11 cellular contexts compared by ENCODE assay signal in the genomic region with DNA sequence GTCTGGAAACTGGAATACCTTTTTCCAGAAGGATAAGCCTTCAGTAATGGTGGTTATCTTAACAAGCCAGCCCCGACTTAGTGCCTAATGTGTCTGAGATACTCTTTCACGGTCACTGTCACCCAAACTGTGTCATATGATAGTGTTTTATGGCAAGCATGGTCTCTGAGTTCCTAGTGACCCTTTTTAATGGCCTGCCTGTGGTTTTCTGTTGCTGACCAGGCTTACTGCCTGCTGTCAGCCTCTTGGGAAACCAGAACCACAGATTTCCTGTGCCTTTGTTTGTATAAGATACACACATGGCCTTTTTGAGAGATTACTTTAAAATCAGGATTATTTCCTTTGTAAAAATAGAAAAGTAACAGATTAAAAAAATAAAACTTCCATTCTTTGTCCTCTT. TPM values are rescaled to one million over a fixed set of nuclear protein-coding genes. Genes with fewer than 3 reads are reported as not detected.
DNase-seq lines count a peak whose midpoint lies in the region; ATAC-seq and TF ChIP-seq lines count a peak whose summit lies in the region.
"Had no signal": no experiment of that assay in that cellular context is flagged by ENCODE, and none has a peak within 500 bp of the region (broad histone marks: within the 10 kb centered on the region; RNA-seq: fewer than 3 reads in every experiment).

No MANE protein-coding gene starts in this region.

- H3K4me1 ChIP-seq in heart right ventricle (peaks cover 0 to 29% (median 0%) of the 10 kb centered on the region in 9 donors), right atrium auricular region (peaks cover 0 to 11% of the 10 kb centered on the region in 2 donors), SJCRH30 (peaks cover 26% of the 10 kb centered on the region), vagina (no peaks in the 10 kb centered on the region), tibial nerve (peaks cover 0 to 14% (median 2%) of the 10 kb centered on the region in 4 donors)
- H3K4me1 ChIP-seq: foreskin keratinocyte had no signal

- no peak overlapping the region for H3K4me3 ChIP-seq in heart right ventricle
- H3K4me3 ChIP-seq in right atrium auricular region = no peak overlapping the region
- no peak overlapping the region for H3K4me3 ChIP-seq in SJCRH30
- no peak overlapping the region for H3K4me3 ChIP-seq in fibroblast of villous mesenchyme (ENCODE audit: low read depth, low read length)
- H3K4me3 ChIP-seq in vagina = no peak overlapping the region
- H3K4me3 ChIP-seq in tibial nerve = no peak overlapping the region

- H3K4me3 Mint-ChIP-seq in type B pancreatic cell = no peak overlapping the region

- no peaks in the 10 kb centered on the region for H3K27me3 Mint-ChIP-seq in type B pancreatic cell

- intact Hi-C loops in heart right ventricle (cut with DNase I) (no loop called here), vagina (cut with DNase I) (no loop called here)

- H3K9me3 Mint-ChIP-seq in type B pancreatic cell = no peaks in the 10 kb centered on the region

- H3K36me3 Mint-ChIP-seq in type B pancreatic cell = peaks cover 20% of the 10 kb centered on the region

- H3K27ac Mint-ChIP-seq in type B pancreatic cell = peak overlapping the region; percentile 50

- H3K36me3 ChIP-seq in heart right ventricle (peaks cover 0 to 95% (median 4%) of the 10 kb centered on the region in 9 donors), right atrium auricular region (peaks cover 7% of the 10 kb centered on the region), SJCRH30 (no peaks in the 10 kb centered on the region), vagina (peaks cover 0 to 17% of the 10 kb centered on the region in 2 donors), tibial nerve (peaks cover 0 to 84% (median 7%) of the 10 kb centered on the region in 3 donors)

- H3K27ac ChIP-seq in heart right ventricle (peak overlapping the region in 5 of 10 donors; percentile 0 to 69 (median 24)), right atrium auricular region (no peak overlapping the region), SJCRH30 (no peak overlapping the region), vagina (no peak overlapping the region), tibial nerve (peak overlapping the region in 2 of 4 donors; percentile 31 to 63)
- H3K27ac ChIP-seq: foreskin keratinocyte had no signal

- TF ChIP-seq POLR2A in vagina (IDR thresholded peaks at IDR 0.05) (no peak), tibial nerve (IDR thresholded peaks at IDR 0.05) (no peak)

- H3K9me3 ChIP-seq in heart right ventricle = no peaks in the 10 kb centered on the region
- no peaks in the 10 kb centered on the region for H3K9me3 ChIP-seq in right atrium auricular region
- H3K9me3 ChIP-seq in SJCRH30 (replicated peaks) = no peaks in the 10 kb centered on the region
- no peaks in the 10 kb centered on the region for H3K9me3 ChIP-seq in vagina
- H3K9me3 ChIP-seq in tibial nerve = no peaks in the 10 kb centered on the region

- peak in 1 of 2 donors; percentile 54 for TF ChIP-seq EP300 in tibial nerve (IDR thresholded peaks at IDR 0.05)

- ATAC-seq in heart right ventricle = peak in 5 of 8 donors; percentile 52 to 62 (median 61)
- ATAC-seq in GM18520 (IDR thresholded peaks at IDR 0.05; ENCODE audit: unreplicated experiment) = no peak

- no peak for TF ChIP-seq CTCF in heart right ventricle (IDR thresholded peaks at IDR 0.05)
- TF ChIP-seq CTCF in right atrium auricular region (IDR thresholded peaks at IDR 0.05) = no peak
- TF ChIP-seq CTCF in fibroblast of villous mesenchyme (IDR thresholded peaks at IDR 0.05; ENCODE audit: insufficient read depth, low read depth, low read length) = no peak
- no peak for TF ChIP-seq CTCF in type B pancreatic cell (conservative IDR thresholded peaks at IDR 0.05)
- no peak for TF ChIP-seq CTCF in vagina (IDR thresholded peaks at IDR 0.05)
- TF ChIP-seq CTCF in tibial nerve (IDR thresholded peaks at IDR 0.05) = no peak

- H3K4me1 Mint-ChIP-seq in type B pancreatic cell (ENCODE audit: unreplicated experiment) = peaks cover 7% of the 10 kb centered on the region

- 63% methylated on average over 2 of the region's 2 CpGs for WGBS in heart right ventricle, 2 donors
- WGBS in tibial nerve, 2 donors = 50 to 64% methylated on average over 2 of the region's 2 CpGs

- DNase-seq in heart right ventricle = no peak
- DNase-seq in right atrium auricular region (ENCODE audit: low spot score) = no peak
- peak; percentile 61 to 80 for DNase-seq in SJCRH30
- peak; percentile 94 for DNase-seq in fibroblast of villous mesenchyme (ENCODE audit: low read depth)
- DNase-seq in type B pancreatic cell (ENCODE audit: extremely low spot score, unreplicated experiment) = no peak
- DNase-seq in vagina (ENCODE audit: extremely low spot score in 2 of 2) = no peak
- no peak for DNase-seq in tibial nerve (ENCODE audit: low spot score in 2 of 2)
- DNase-seq: GOT3, NCI-H2029 treated with DMSO at 0.1 percent for 48 hours had no signal

- no peaks in the 10 kb centered on the region for H3K27me3 ChIP-seq in heart right ventricle
- no peaks in the 10 kb centered on the region for H3K27me3 ChIP-seq in right atrium auricular region
- no peaks in the 10 kb centered on the region for H3K27me3 ChIP-seq in SJCRH30
- H3K27me3 ChIP-seq in vagina = no peaks in the 10 kb centered on the region
- no peaks in the 10 kb centered on the region for H3K27me3 ChIP-seq in tibial nerve
- H3K27me3 ChIP-seq: foreskin keratinocyte had no signal

RNA-seq across cellular contexts. Expression of gene HPS3, which starts 22.4 kb away (rescaled TPM):
- total RNA-seq in heart right ventricle = 10 to 100 TPM in 1 of 10 donors, 1 to 10 TPM in 9; 3.9 to 12.8 (median 5.0) TPM
- 1 to 10 TPM; 3.7 to 4.4 TPM for polyA plus RNA-seq in heart right ventricle
- 1 to 10 TPM; 5.9 to 6.7 TPM for total RNA-seq in right atrium auricular region
- 12.0 and 14.2 TPM in 2 replicates for total RNA-seq in SJCRH30 (2014; rRNA removed; shearing (Covaris generic))
- total RNA-seq in fibroblast of villous mesenchyme = 30.7 and 31.9 TPM in 2 replicates
- 18.2 and 24.8 TPM in 2 replicates for total RNA-seq in type B pancreatic cell (ENCODE audit: low replicate concordance)
- total RNA-seq in vagina = 25.5 TPM
- 10 to 100 TPM; 17.8 to 39.5 (median 24.7) TPM for total RNA-seq in tibial nerve

Comparison
In these comparisons a context has a peak if more than half of its experiments do, and no peak if none do; other contexts are left out.
1. DNase-seq: peak in SJCRH30 (2 of 2) and fibroblast of villous mesenchyme (single experiment); none in heart right ventricle (0 of 2), right atrium auricular region (single experiment), type B pancreatic cell (single experiment), vagina (0 of 2) and tibial nerve (0 of 2).